Comparison of ENCODE assay signal across 6 cellular contexts in the genomic region with DNA sequence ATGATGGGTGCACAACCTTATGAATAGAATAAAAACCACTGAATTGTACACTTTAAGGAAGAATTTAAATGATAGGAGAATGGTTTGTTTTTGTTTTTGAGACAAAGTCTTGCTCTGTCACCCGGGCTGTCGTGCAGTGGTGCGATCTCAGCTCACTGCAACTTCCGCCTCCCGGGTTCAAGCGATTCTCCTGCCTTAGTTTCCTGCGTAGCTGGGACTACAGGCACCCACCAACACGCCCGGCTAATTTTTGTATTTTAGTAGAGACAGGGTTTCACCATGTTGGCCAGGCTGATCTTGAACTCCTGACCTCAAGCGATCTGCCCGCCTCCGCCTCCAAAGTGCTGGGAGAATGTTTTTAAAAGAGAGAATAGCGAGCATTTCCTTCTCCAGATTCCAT. TPM values are rescaled to one million over a fixed set of nuclear protein-coding genes. Genes with fewer than 3 reads are reported as not detected.
"Had no signal": no experiment of that assay in that cellular context is flagged by ENCODE, and none has a peak within 500 bp of the region (broad histone marks: within the 10 kb centered on the region; RNA-seq: fewer than 3 reads in every experiment).

No MANE protein-coding gene starts in this region.

RNA-seq across cellular contexts. Expression of a gene that starts 54.1 kb away (rescaled TPM):
- total RNA-seq: left ventricle myocardium inferior, lower leg skin, mononuclear cell, osteocyte, pulmonary artery endothelial cell, right lobe of liver had no signal
